Comparison of ENCODE assay signal across 31 cellular contexts in genomic region chr15:43267439-43267838, GRCh38. TPM values are rescaled to one million over a fixed set of nuclear protein-coding genes. Genes with fewer than 3 reads are reported as not detected.
"Had no signal": no experiment of that assay in that cellular context is flagged by ENCODE, and none has a peak within 500 bp of the region (broad histone marks: within the 10 kb centered on the region; RNA-seq: fewer than 3 reads in every experiment).

No MANE protein-coding gene starts in this region.

- H3K36me3 Mint-ChIP-seq: natural killer cell treated with Interleukin-12 subunit alpha and Interleukin-12 subunit beta and Interleukin-15 and Interleukin-18, amount 100 ng/mL, for 72 hours; stimulated activated effector memory CD8-positive, alpha-beta T cell treated with anti-CD3 and anti-CD28 coated beads, Interleukin-12 subunit alpha, Interleukin-12 subunit beta, amount 100 ng/mL, for 72 hours had no signal

- H3K27ac ChIP-seq: esophagus muscularis mucosa, heart right ventricle, lower lobe of right lung, parathyroid adenoma, sigmoid colon, stomach, thoracic aorta, tibial nerve, upper lobe of right lung, uterus had no signal

- ATAC-seq: heart right ventricle; left ventricle myocardium superior; natural killer cell treated with Interleukin-12 subunit alpha and Interleukin-12 subunit beta and Interleukin-15 and Interleukin-18, amount 100 ng/mL, for 72 hours; stimulated activated effector memory CD8-positive, alpha-beta T cell treated with anti-CD3 and anti-CD28 coated beads, Interleukin-12 subunit alpha, Interleukin-12 subunit beta, amount 100 ng/mL, for 72 hours had no signal

- H3K4me1 Mint-ChIP-seq: neural crest cell had no signal

- H3K27me3 ChIP-seq: neutrophil, tibial nerve, uterus had no signal

- H3K4me1 ChIP-seq: esophagus muscularis mucosa, heart right ventricle, lower lobe of right lung, parathyroid adenoma, sigmoid colon, stomach, tibial nerve, upper lobe of right lung, uterus had no signal

- H3K4me3 Mint-ChIP-seq: naive B cell; natural killer cell treated with Interleukin-12 subunit alpha and Interleukin-12 subunit beta and Interleukin-15 and Interleukin-18, amount 100 ng/mL, for 72 hours; neural crest cell; stimulated activated effector memory CD8-positive, alpha-beta T cell treated with anti-CD3 and anti-CD28 coated beads, Interleukin-12 subunit alpha, Interleukin-12 subunit beta, amount 100 ng/mL, for 72 hours had no signal

- H3K36me3 ChIP-seq: esophagus muscularis mucosa, heart right ventricle, lower lobe of right lung, neutrophil, sigmoid colon, stomach, thoracic aorta, tibial nerve, upper lobe of right lung, uterus had no signal

- DNase-seq: cortex of kidney; foreskin melanocyte; glutamatergic neuron; heart right ventricle; hippocampal formation; kidney glomerular epithelial cell; left ventricle myocardium superior; lower lobe of right lung; naive B cell; right cardiac atrium; sigmoid colon; stimulated activated CD4-positive, alpha-beta T cell treated with anti-CD3 and anti-CD28 coated beads, Interleukin-2, amount 100 ng/mL, for 24 hours; stimulated activated CD4-positive, alpha-beta T cell treated with anti-CD3 and anti-CD28 coated beads, Interleukin-4, amount 100 ng/mL, for 24 hours; stimulated activated naive CD4-positive, alpha-beta T cell treated with Interleukin-2 at 50 U/mL for 16 hours; stomach; upper lobe of right lung; uterus had no signal

- H3K9ac ChIP-seq: parathyroid adenoma had no signal

- H3K4me3 ChIP-seq: esophagus muscularis mucosa, heart right ventricle, lower lobe of right lung, sigmoid colon, stomach, thoracic aorta, tibial nerve, upper lobe of right lung, uterus had no signal

- H3K27me3 Mint-ChIP-seq: naive B cell had no signal

- H3K27ac Mint-ChIP-seq: natural killer cell treated with Interleukin-12 subunit alpha and Interleukin-12 subunit beta and Interleukin-15 and Interleukin-18, amount 100 ng/mL, for 72 hours; progenitor cell of endocrine pancreas; stimulated activated effector memory CD8-positive, alpha-beta T cell treated with anti-CD3 and anti-CD28 coated beads, Interleukin-12 subunit alpha, Interleukin-12 subunit beta, amount 100 ng/mL, for 72 hours had no signal

- H3K9me3 ChIP-seq: lower lobe of right lung, neutrophil, thoracic aorta, upper lobe of right lung, uterus had no signal

- H3K9me3 Mint-ChIP-seq: natural killer cell treated with Interleukin-12 subunit alpha and Interleukin-12 subunit beta and Interleukin-15 and Interleukin-18, amount 100 ng/mL, for 72 hours; stimulated activated effector memory CD8-positive, alpha-beta T cell treated with anti-CD3 and anti-CD28 coated beads, Interleukin-12 subunit alpha, Interleukin-12 subunit beta, amount 100 ng/mL, for 72 hours had no signal

RNA-seq across cellular contexts. Expression of gene TGM5, which starts 0.7 kb away (rescaled TPM):
- total RNA-seq: dermis microvascular lymphatic vessel endothelial cell, heart right ventricle, left ventricle myocardium superior, mononuclear cell, neural crest cell, progenitor cell of endocrine pancreas, right cardiac atrium, skeletal muscle tissue, stomach, thoracic aorta, tibial nerve, upper lobe of right lung, uterus had no signal
- polyA plus RNA-seq: sigmoid colon had no signal

RNA-seq across cellular contexts. Expression of gene TGM7, which starts 34.6 kb away (rescaled TPM):
- total RNA-seq: dermis microvascular lymphatic vessel endothelial cell; esophagus muscularis mucosa; heart right ventricle; left ventricle myocardium superior; lower lobe of right lung; mononuclear cell; natural killer cell treated with Interleukin-12 subunit alpha and Interleukin-12 subunit beta and Interleukin-15 and Interleukin-18, amount 100 ng/mL, for 72 hours; neural crest cell; omental fat pad; progenitor cell of endocrine pancreas; right cardiac atrium; sigmoid colon; skeletal muscle tissue; stomach; subcutaneous adipose tissue; thoracic aorta; tibial nerve; upper lobe of right lung; uterus had no signal
- polyA plus RNA-seq: heart right ventricle, right cardiac atrium, sigmoid colon had no signal

RNA-seq across cellular contexts. Expression of gene EPB42, which starts 46.6 kb away (rescaled TPM):
- total RNA-seq: dermis microvascular lymphatic vessel endothelial cell; lower lobe of right lung; natural killer cell treated with Interleukin-12 subunit alpha and Interleukin-12 subunit beta and Interleukin-15 and Interleukin-18, amount 100 ng/mL, for 72 hours; neural crest cell; progenitor cell of endocrine pancreas; right cardiac atrium; sigmoid colon; thoracic aorta; upper lobe of right lung had no signal
- polyA plus RNA-seq: right cardiac atrium, stomach had no signal
